19 cellular contexts compared by ENCODE assay signal in genomic region chr22:37396488-37397084, GRCh38. TPM values are rescaled to one million over a fixed set of nuclear protein-coding genes. Genes with fewer than 3 reads are reported as not detected.
DNase-seq lines count a peak whose midpoint lies in the region; ATAC-seq, FAIRE-seq and TF ChIP-seq lines count a peak whose summit lies in the region.
"Had no signal": no experiment of that assay in that cellular context is flagged by ENCODE, and none has a peak within 500 bp of the region (broad histone marks: within the 10 kb centered on the region; RNA-seq: fewer than 3 reads in every experiment).

No MANE protein-coding gene starts in this region.

- H3K27ac ChIP-seq in HepG2 (ENCODE audit: extremely low read length, insufficient read depth, low read length) (no peak overlapping the region), right lobe of liver (no peak overlapping the region), neural progenitor cell (no peak overlapping the region)

- CTCF ChIA-PET in HepG2 (lab: Yijun Ruan, JAX; ENCODE audit: low intra/inter-chr PET ratio, low total read pairs): no interaction called here
- CTCF ChIA-PET in activated CD4-positive, alpha-beta memory T cell treated with anti-CD3 and anti-CD28 coated beads for 36 hours (lab: Charles Lee): interaction anchor here (1.0 to 1.5 kb wide), 3 partner anchors 62 to 136 kb away, joined by 3 to 4 read pairs (median 3); no protein-coding TSS in a partner anchor

- DNase-seq in HepG2 (ENCODE audit: low spot score): no peak
- no peak for DNase-seq in right lobe of liver
- DNase-seq in UCSD-AML1 (lab: John Stamatoyannopoulos, UW; ENCODE audit: unreplicated experiment): peak; percentile 26
- DNase-seq in neural progenitor cell (ENCODE audit: low spot score): no peak
- no peak for DNase-seq in DMS79 treated with DMSO at 0.1 percent for 48 hours (lab: John Stamatoyannopoulos, UW)
- no peak for DNase-seq in activated CD4-positive, alpha-beta memory T cell treated with anti-CD3 and anti-CD28 coated beads for 36 hours
- no peak for DNase-seq in left ventricle myocardium superior
- DNase-seq: CD8-positive, alpha-beta T cell; COR-L47; DMS153; DND-41; GDM1 had no signal

- in situ Hi-C loops in HepG2 (cut with HindIII; ENCODE audit: extremely low pct_ligation_motif_present, low pct_unique_long_range_greater_than_20kb): no loop called here

- H3K79me2 ChIP-seq in HepG2 (ENCODE audit: insufficient read depth, low read length): no peaks in the 10 kb centered on the region
- no peaks in the 10 kb centered on the region for H3K79me2 ChIP-seq in neural progenitor cell (ENCODE audit: low read depth)

- H3F3A ChIP-seq in neural progenitor cell (ENCODE audit: low read depth): no peaks in the 10 kb centered on the region

- peak overlapping the region; percentile 31 for H3K4me3 Mint-ChIP-seq in neural progenitor cell
- no peak overlapping the region for H3K4me3 Mint-ChIP-seq in activated CD4-positive, alpha-beta memory T cell treated with anti-CD3 and anti-CD28 coated beads for 36 hours
- H3K4me3 Mint-ChIP-seq: B cell; CD14-positive monocyte; CD8-positive, alpha-beta T cell had no signal

- H3K9ac ChIP-seq in HepG2 (ENCODE audit: insufficient read depth, low read depth, low read length) (no peak overlapping the region), neural progenitor cell (no peak overlapping the region)

- BruUV-seq in HepG2 (replicated peaks; lab: Mats Ljungman, UMichigan): no TSS peak

- no peaks in the 10 kb centered on the region for H3K36me3 Mint-ChIP-seq in neural progenitor cell
- H3K36me3 Mint-ChIP-seq in activated CD4-positive, alpha-beta memory T cell treated with anti-CD3 and anti-CD28 coated beads for 36 hours: no peaks in the 10 kb centered on the region
- H3K36me3 Mint-ChIP-seq: CD14-positive monocyte; CD8-positive, alpha-beta T cell had no signal

- TF ChIP-seq RAD21 in HepG2 (CRISPR knock-in tag; IDR thresholded peaks at IDR 0.05): no peak

- H3K27ac Mint-ChIP-seq in neural progenitor cell: peak overlapping the region; percentile 11
- no peak overlapping the region for H3K27ac Mint-ChIP-seq in activated CD4-positive, alpha-beta memory T cell treated with anti-CD3 and anti-CD28 coated beads for 36 hours
- H3K27ac Mint-ChIP-seq: B cell; CD8-positive, alpha-beta T cell had no signal

- TF ChIP-seq POLR2A in HepG2 (IDR thresholded peaks at IDR 0.05; ENCODE audit: insufficient read depth in 1 of 2, low read depth in 2 of 2, low read length in 2 of 2): no peak
- no peak for TF ChIP-seq POLR2A in right lobe of liver (IDR thresholded peaks at IDR 0.05)

- H3K9me3 ChIP-seq in HepG2 (ENCODE audit: low read length) (no peaks in the 10 kb centered on the region), right lobe of liver (no peaks in the 10 kb centered on the region), neural progenitor cell (ENCODE audit: low read depth) (no peaks in the 10 kb centered on the region)

- H3K27me3 Mint-ChIP-seq in neural progenitor cell (ENCODE audit: insufficient read depth, low read depth): peaks cover 3% of the 10 kb centered on the region
- H3K27me3 Mint-ChIP-seq in activated CD4-positive, alpha-beta memory T cell treated with anti-CD3 and anti-CD28 coated beads for 36 hours: peaks cover 7% of the 10 kb centered on the region

- H3K4me1 Mint-ChIP-seq in neural progenitor cell: peaks cover 30% of the 10 kb centered on the region
- H3K4me1 Mint-ChIP-seq in activated CD4-positive, alpha-beta memory T cell treated with anti-CD3 and anti-CD28 coated beads for 36 hours (ENCODE audit: low read depth): no peaks in the 10 kb centered on the region
- H3K4me1 Mint-ChIP-seq: B cell, CD14-positive monocyte had no signal

- intact Hi-C loops in HepG2 (cut with micrococcal nuclease; ENCODE audit: unreplicated experiment): no loop called here
- intact Hi-C loops in right lobe of liver (cut with DNase I): no loop called here
- intact Hi-C loops in activated CD4-positive, alpha-beta memory T cell treated with anti-CD3 and anti-CD28 coated beads for 36 hours (cut with micrococcal nuclease): no loop called here
- intact Hi-C loops in left ventricle myocardium superior (cut with micrococcal nuclease): no loop called here

- H3K4me3 ChIP-seq in HepG2 (replicated peaks in 1 of 3; ENCODE audit: insufficient read depth in 1 of 3, low read depth in 2 of 3, low read length in 3 of 3) (no peak overlapping the region), right lobe of liver (no peak overlapping the region), neural progenitor cell (no peak overlapping the region)

- TF ChIP-seq EP300 in HepG2 (IDR thresholded peaks at IDR 0.05; ENCODE audit: low read depth in 2 of 2, low read length in 2 of 2): no peak
- TF ChIP-seq EP300 in HepG2 (CRISPR knock-in tag; IDR thresholded peaks at IDR 0.05; ENCODE audit: borderline replicate concordance): no peak

- POLR2A ChIA-PET in HepG2 (lab: Yijun Ruan, JAX): no interaction called here
- POLR2A ChIA-PET in activated CD4-positive, alpha-beta memory T cell treated with anti-CD3 and anti-CD28 coated beads for 36 hours (lab: Charles Lee): no interaction called here

- H4K20me1 ChIP-seq in HepG2 (ENCODE audit: insufficient read depth, low read length) (0 out of 2 replicates have a peak, but pooled peaks cover 3% of the 10 kb centered on the region), neural progenitor cell (ENCODE audit: low read depth) (no peaks in the 10 kb centered on the region)

- no peaks in the 10 kb centered on the region for H3K9me3 Mint-ChIP-seq in neural progenitor cell
- no peaks in the 10 kb centered on the region for H3K9me3 Mint-ChIP-seq in activated CD4-positive, alpha-beta memory T cell treated with anti-CD3 and anti-CD28 coated beads for 36 hours
- H3K9me3 Mint-ChIP-seq: CD14-positive monocyte; CD8-positive, alpha-beta T cell had no signal

- FAIRE-seq in HepG2 (lab: Jason Lieb, UNC): no peak
- FAIRE-seq: A204.1, D721Med, GM12892, GM19239 had no signal

- H3K4me1 ChIP-seq in HepG2 (ENCODE audit: insufficient read depth, low read length) (no peaks in the 10 kb centered on the region), right lobe of liver (peaks cover 0 to 8% (median 0%) of the 10 kb centered on the region in 4 donors), neural progenitor cell (peaks cover 13% of the 10 kb centered on the region)

- TF ChIP-seq CTCF in HepG2 (CRISPR knock-in tag; IDR thresholded peaks at IDR 0.05) (no peak), right lobe of liver (IDR thresholded peaks at IDR 0.05) (no peak), neural progenitor cell (IDR thresholded peaks at IDR 0.05) (no peak)

- H3K4me2 ChIP-seq in HepG2 (ENCODE audit: low read depth, low read length): no peak overlapping the region
- no peak overlapping the region for H3K4me2 ChIP-seq in neural progenitor cell

- H3K36me3 ChIP-seq in HepG2 (replicated peaks in 1 of 2; ENCODE audit: control insufficient read depth in 1 of 2, insufficient read depth in 2 of 2, low read length in 2 of 2) (no peaks in the 10 kb centered on the region), right lobe of liver (no peaks in the 10 kb centered on the region), neural progenitor cell (no peaks in the 10 kb centered on the region)

- H3K27me3 ChIP-seq in HepG2 (ENCODE audit: control insufficient read depth in 1 of 2, insufficient read depth in 2 of 2, low read length in 2 of 2): peaks cover 2 to 6% of the 10 kb centered on the region in 2 experiments; a peak in 3 of 5 replicates
- no peaks in the 10 kb centered on the region for H3K27me3 ChIP-seq in right lobe of liver
- H3K27me3 ChIP-seq in neural progenitor cell: no peaks in the 10 kb centered on the region

- H2AFZ ChIP-seq in HepG2 (ENCODE audit: low read length): no peak overlapping the region
- H2AFZ ChIP-seq in neural progenitor cell (replicated peaks): no peak overlapping the region

- WGBS in HepG2 (ENCODE audit: low lambda C conversion rate): 19% methylated on average over 4 of the region's 11 CpGs
- whole genome bisulfite sequencing in right lobe of liver (ENCODE audit: insufficient coverage, low coverage, low lambda C conversion rate, missing lambda C conversion rate): 83% methylated on average over 6 of the region's 11 CpGs

- ATAC-seq in HepG2 (peak; percentile 12; the same call in 1 of the 3 replicates), right lobe of liver (no peak), left ventricle myocardium superior (no peak)
- ATAC-seq: CD8-positive, alpha-beta T cell had no signal

TF ChIP-seq in HepG2, 621 proteins besides CTCF, POLR2A, EP300 and RAD21 (continues in another document):
- TF ChIP-seq ZNF335 (CRISPR knock-in tag; IDR thresholded peaks at IDR 0.05) (no peak), SUZ12 (IDR thresholded peaks at IDR 0.05; ENCODE audit: low read depth, low read length) (no peak), ZFY (CRISPR knock-in tag; IDR thresholded peaks at IDR 0.05) (no peak), ZNF564 (CRISPR knock-in tag; IDR thresholded peaks at IDR 0.05) (no peak)

RNA-seq across cellular contexts. Expression of gene ELFN2, which starts 30.7 kb away (rescaled TPM):
- total RNA-seq in HepG2 (2016; rRNA removed; fragmentation: Illumina TruSeq; extraction: Trizol): not detected in 2 replicates
- total RNA-seq in HepG2 (2016; cell fraction: cytosol; rRNA removed; fragmentation: Illumina TruSeq; extraction: Trizol; ENCODE audit: low read depth): not detected in 2 replicates
- total RNA-seq in HepG2 (2016; cell fraction: insoluble cytoplasmic fraction; rRNA removed; fragmentation: Illumina TruSeq; extraction: Trizol): not detected in 2 replicates
- total RNA-seq in HepG2 (2016; cell fraction: membrane; rRNA removed; fragmentation: Illumina TruSeq; extraction: Trizol): not detected in 2 replicates
- total RNA-seq in HepG2 (2016; cell fraction: nucleus; rRNA removed; fragmentation: Illumina TruSeq; extraction: Trizol): not detected in 2 replicates
- polyA plus RNA-seq in HepG2 (2011; rRNA removed): 0.01 TPM in 1 of 2 replicates, not detected in the other
- polyA plus RNA-seq in HepG2 (2011; cell fraction: cytosol; rRNA removed): not detected in 2 replicates
- 0.03 TPM in 2 replicates for polyA plus RNA-seq in HepG2 (2011; cell fraction: nucleus; rRNA removed)
- polyA plus RNA-seq in HepG2 (2012): 0.01 and 0.09 TPM in 2 replicates
- not detected in 2 replicates for polyA plus RNA-seq in HepG2 (2016; cell fraction: cytosol; fragmentation: Illumina TruSeq; extraction: Trizol; ENCODE audit: low read depth)
- not detected in 2 replicates for polyA plus RNA-seq in HepG2 (2016; cell fraction: insoluble cytoplasmic fraction; fragmentation: Illumina TruSeq; extraction: Trizol; ENCODE audit: low read depth)
- polyA plus RNA-seq in HepG2 (2016; cell fraction: membrane; fragmentation: Illumina TruSeq; extraction: Trizol; ENCODE audit: low read depth): not detected in 2 replicates
- not detected in 2 replicates for polyA plus RNA-seq in HepG2 (2016; cell fraction: nucleus; fragmentation: Illumina TruSeq; extraction: Trizol; ENCODE audit: insufficient read depth, low read depth)
- 0.47 TPM in 1 of 2 replicates, not detected in the other for polyA minus RNA-seq in HepG2 (2011; rRNA and poly(A)+ RNA removed; ENCODE audit: low replicate concordance)
- polyA minus RNA-seq in HepG2 (2011; cell fraction: cytosol; rRNA and poly(A)+ RNA removed): not detected in 2 replicates
- not detected in 2 replicates for polyA minus RNA-seq in HepG2 (2011; cell fraction: nucleus; rRNA and poly(A)+ RNA removed)
- under 1 TPM; 0.07 to 0.93 (median 0.49) TPM for total RNA-seq in right lobe of liver
- total RNA-seq in neural progenitor cell (ENCODE audit: low replicate concordance): 0.82 and 1.1 TPM in 2 replicates
- under 1 TPM; 0.39 to 0.57 TPM for total RNA-seq in activated CD4-positive, alpha-beta memory T cell treated with anti-CD3 and anti-CD28 coated beads for 36 hours
- 0.05 TPM for total RNA-seq in left ventricle myocardium superior
- total RNA-seq: CD8-positive, alpha-beta T cell; HT-29 had no signal
- polyA plus RNA-seq: CD14-positive monocyte had no signal
